ENCODE assay signal across 1 cellular context in genomic region chr16:50316102-50316847, GRCh38.
TF ChIP-seq lines count a peak whose summit lies in the region.

No MANE protein-coding gene starts in this region.

TF ChIP-seq in K562, 482 proteins besides CTCF, POLR2A, EP300 and RAD21:
- no peak for TF ChIP-seq RERE (CRISPR knock-in tag; IDR thresholded peaks at IDR 0.05; ENCODE audit: borderline replicate concordance)
- no peak for TF ChIP-seq BHLHE40 (IDR thresholded peaks at IDR 0.05; ENCODE audit: low read length)
- TF ChIP-seq ZNF232 (CRISPR knock-in tag; IDR thresholded peaks at IDR 0.05), result no peak
- no peak for TF ChIP-seq ZKSCAN8 (CRISPR knock-in tag; IDR thresholded peaks at IDR 0.05)
- no peak for TF ChIP-seq PCBP2 (IDR thresholded peaks at IDR 0.05; ENCODE audit: low read depth, low read length, poor library complexity, severe bottlenecking)
- TF ChIP-seq PTRF (tag; IDR thresholded peaks at IDR 0.05), result no peak
- TF ChIP-seq C11orf30 (IDR thresholded peaks at IDR 0.05; ENCODE audit: low read depth), result no peak
- no peak for TF ChIP-seq MEIS2 (IDR thresholded peaks at IDR 0.05; ENCODE audit: partially characterized antibody)
- no peak for TF ChIP-seq L3MBTL2 (IDR thresholded peaks at IDR 0.05)
- peak; percentile 27; the same call in 1 of the 2 replicates for TF ChIP-seq POLR2AphosphoS5 (IDR thresholded peaks at IDR 0.05; ENCODE audit: control insufficient read depth, insufficient read depth, low read depth, low read length)
- peak; percentile 41; the same call in 1 of the 2 replicates for TF ChIP-seq POLR2AphosphoS2 (IDR thresholded peaks at IDR 0.05; ENCODE audit: low read length)
- no peak for TF ChIP-seq PPARD (CRISPR knock-in tag; IDR thresholded peaks at IDR 0.05)
- TF ChIP-seq POU5F1 (IDR thresholded peaks at IDR 0.05; ENCODE audit: borderline replicate concordance, low read depth, low read length, partially characterized antibody), result no peak
- no peak for TF ChIP-seq BRCA1 (IDR thresholded peaks at IDR 0.05)
- TF ChIP-seq BRCA1 (CRISPR knock-in tag; IDR thresholded peaks at IDR 0.05), result no peak
- no peak for TF ChIP-seq ZBTB43 (CRISPR knock-in tag; IDR thresholded peaks at IDR 0.05)
- TF ChIP-seq ILF3 (IDR thresholded peaks at IDR 0.05; ENCODE audit: borderline replicate concordance), result no peak
